10 cellular contexts compared by ENCODE assay signal in the genomic region with DNA sequence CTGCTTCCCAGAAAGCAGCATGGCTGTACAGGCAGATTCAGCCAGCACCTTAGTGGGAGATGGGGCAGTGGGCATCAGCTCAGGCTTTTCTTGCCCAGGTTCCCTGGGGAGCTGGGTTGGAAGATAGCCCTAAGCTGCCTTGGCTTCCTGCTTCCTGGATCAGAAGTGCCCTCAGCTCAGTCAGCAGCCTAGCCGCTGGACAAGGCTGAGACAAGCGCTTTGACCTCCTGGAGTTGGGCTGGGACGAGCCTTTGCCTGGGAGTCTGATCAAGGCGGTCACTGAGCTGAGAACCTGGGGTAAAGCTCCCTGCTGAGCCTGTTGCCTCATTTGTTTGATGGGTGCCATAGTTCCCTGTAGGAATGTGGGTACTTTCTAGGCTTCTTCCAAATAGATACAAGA.
DNase-seq lines count a peak whose midpoint lies in the region; ATAC-seq and TF ChIP-seq lines count a peak whose summit lies in the region.
"Had no signal": no experiment of that assay in that cellular context is flagged by ENCODE, and none has a peak within 500 bp of the region (broad histone marks: within the 10 kb centered on the region; RNA-seq: fewer than 3 reads in every experiment).

No MANE protein-coding gene starts in this region.

- H3K79me2 ChIP-seq in OCI-LY3 (ENCODE audit: low read length) = no peaks in the 10 kb centered on the region

- TF ChIP-seq CTCF in OCI-LY3 (IDR thresholded peaks at IDR 0.05; ENCODE audit: low read depth, low read length) (no peak), mesothelial cell of epicardium (IDR thresholded peaks at IDR 0.05; ENCODE audit: unreplicated experiment) (no peak), thyroid gland (IDR thresholded peaks at IDR 0.05) (no peak), WTC11 (IDR thresholded peaks at IDR 0.05) (no peak)

- H3K27me3 ChIP-seq in OCI-LY3 (ENCODE audit: low read depth, low read length) (no peaks in the 10 kb centered on the region), thyroid gland (no peaks in the 10 kb centered on the region)

- H3K27me3 Mint-ChIP-seq in mesothelial cell of epicardium (ENCODE audit: low read depth) (no peaks in the 10 kb centered on the region), WTC11 (ENCODE audit: low read depth) (no peaks in the 10 kb centered on the region)
- H3K27me3 Mint-ChIP-seq: IgD-negative memory B cell had no signal

- H3K4me3 Mint-ChIP-seq in mesothelial cell of epicardium (no peak overlapping the region), WTC11 (no peak overlapping the region)

- POLR2A ChIA-PET in WTC11 (lab: Charles Lee) = interaction anchor here (1.4 kb wide), 1 partner anchor 21 kb away, joined by 3 read pairs; no protein-coding TSS in a partner anchor

- CTCF ChIA-PET in WTC11 (lab: Charles Lee) = interaction anchor here (0.9 to 2.4 kb wide), 3 partner anchors 24 to 261 kb away, joined by 3 to 10 read pairs (median 5); no protein-coding TSS in a partner anchor

- intact Hi-C loops in thyroid gland (cut with DNase I) = no loop called here

- no peak overlapping the region for H3K4me3 ChIP-seq in OCI-LY3 (ENCODE audit: low read length)
- no peak overlapping the region for H3K4me3 ChIP-seq in thyroid gland (replicated peaks in 1 of 3)

- no peak overlapping the region for H2AFZ ChIP-seq in OCI-LY3 (ENCODE audit: low read depth, low read length)

- H3K9me3 ChIP-seq in OCI-LY3 (ENCODE audit: insufficient read depth, low read length) (no peaks in the 10 kb centered on the region), thyroid gland (no peaks in the 10 kb centered on the region)

- DNase-seq in dermis blood vessel endothelial cell (peak; percentile 61), mesothelial cell of epicardium (ENCODE audit: low spot score in 2 of 2, unreplicated experiment in 2 of 2) (no peak), thyroid gland (peak; percentile 62 to 73), WTC11 (ENCODE audit: low spot score) (no peak)
- no peak for DNase-seq in activated naive CD4-positive, alpha-beta T cell (lab: John Stamatoyannopoulos, UW)
- DNase-seq: stimulated activated CD4-positive, alpha-beta T cell treated with anti-CD3 and anti-CD28 coated beads, Interleukin-4, amount 100 ng/mL, for 24 hours had no signal

- H3K9ac ChIP-seq in OCI-LY3 (ENCODE audit: low read length) = no peak overlapping the region

- ATAC-seq in HG02759 (IDR thresholded peaks at IDR 0.05; ENCODE audit: unreplicated experiment) = no peak
- ATAC-seq in WTC11 = no peak

- no peak overlapping the region for H3K27ac ChIP-seq in OCI-LY3 (ENCODE audit: low read length)
- peak overlapping the region; percentile 77 to 92 (median 86) for H3K27ac ChIP-seq in thyroid gland

- H3K36me3 Mint-ChIP-seq in mesothelial cell of epicardium = no peaks in the 10 kb centered on the region
- no peaks in the 10 kb centered on the region for H3K36me3 Mint-ChIP-seq in WTC11

- H3K4me1 Mint-ChIP-seq in mesothelial cell of epicardium (peaks cover 10% of the 10 kb centered on the region), WTC11 (no peaks in the 10 kb centered on the region)

- no peak for TF ChIP-seq POLR2A in thyroid gland (IDR thresholded peaks at IDR 0.05)

- peak overlapping the region; percentile 58 for H3K27ac Mint-ChIP-seq in mesothelial cell of epicardium
- H3K27ac Mint-ChIP-seq in WTC11 = no peak overlapping the region; the same call in 1 of the 2 replicates
- H3K27ac Mint-ChIP-seq: activated T-helper 2 cell treated with anti-CD3 and anti-CD28 coated beads, Interferon-gamma antibody, Interleukin-2, Interleukin-4, amounts not matched to agents 10 μg/mL and 5 μg/mL and 100 μg/mL, durations not matched to agents 14 hours and 24 hours and 36 hours had no signal

- H3K36me3 ChIP-seq in OCI-LY3 (replicated peaks; ENCODE audit: low read depth, low read length) (no peaks in the 10 kb centered on the region), thyroid gland (no peaks in the 10 kb centered on the region)

- no peaks in the 10 kb centered on the region for H3K9me3 Mint-ChIP-seq in mesothelial cell of epicardium
- H3K9me3 Mint-ChIP-seq in WTC11 = peaks cover 4% of the 10 kb centered on the region
- H3K9me3 Mint-ChIP-seq: activated T-helper 2 cell treated with anti-CD3 and anti-CD28 coated beads, Interferon-gamma antibody, Interleukin-2, Interleukin-4, amounts not matched to agents 10 μg/mL and 5 μg/mL and 100 μg/mL, durations not matched to agents 14 hours and 24 hours and 36 hours; IgD-negative memory B cell had no signal

- H3K4me1 ChIP-seq in OCI-LY3 (ENCODE audit: low read length) (peaks cover 32% of the 10 kb centered on the region), thyroid gland (peaks cover 29 to 43% of the 10 kb centered on the region in 2 donors)

- 64 to 73% methylated on average over 3 of the region's 4 CpGs for WGBS in thyroid gland, 2 donors

- H3K4me2 ChIP-seq in OCI-LY3 (ENCODE audit: low read length) = 0 out of 2 replicates have a peak overlapping the region, but pooled peaks have one; percentile 25

- H4K20me1 ChIP-seq in OCI-LY3 (ENCODE audit: insufficient read depth, low read length) = no peaks in the 10 kb centered on the region

TF ChIP-seq in WTC11, 78 proteins besides CTCF, POLR2A, EP300 and RAD21 (continues in another document):
- TF ChIP-seq, protein P1, sequence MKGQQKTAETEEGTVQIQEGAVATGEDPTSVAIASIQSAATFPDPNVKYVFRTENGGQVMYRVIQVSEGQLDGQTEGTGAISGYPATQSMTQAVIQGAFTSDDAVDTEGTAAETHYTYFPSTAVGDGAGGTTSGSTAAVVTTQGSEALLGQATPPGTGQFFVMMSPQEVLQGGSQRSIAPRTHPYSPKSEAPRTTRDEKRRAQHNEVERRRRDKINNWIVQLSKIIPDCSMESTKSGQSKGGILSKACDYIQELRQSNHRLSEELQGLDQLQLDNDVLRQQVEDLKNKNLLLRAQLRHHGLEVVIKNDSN (CRISPR knock-in tag; IDR thresholded peaks at IDR 0.05) = no peak
- no peak for TF ChIP-seq FOXJ3 (CRISPR knock-in tag; IDR thresholded peaks at IDR 0.05; ENCODE audit: borderline replicate concordance)
- TF ChIP-seq JUN (CRISPR knock-in tag; IDR thresholded peaks at IDR 0.05) = no peak
- no peak for TF ChIP-seq NFYB (CRISPR knock-in tag; conservative IDR thresholded peaks at IDR 0.05; ENCODE audit: low read depth)
- TF ChIP-seq ZNF281 (CRISPR knock-in tag; IDR thresholded peaks at IDR 0.05) = no peak
- no peak for TF ChIP-seq JAZF1 (CRISPR knock-in tag; IDR thresholded peaks at IDR 0.05)
- TF ChIP-seq IRF2 (CRISPR knock-in tag; IDR thresholded peaks at IDR 0.05; ENCODE audit: borderline replicate concordance, low read depth) = no peak
- no peak for TF ChIP-seq ZNF396 (CRISPR knock-in tag; IDR thresholded peaks at IDR 0.05; ENCODE audit: borderline replicate concordance)
- no peak for TF ChIP-seq HMGA2 (CRISPR knock-in tag; IDR thresholded peaks at IDR 0.05)
- TF ChIP-seq, protein P2, sequence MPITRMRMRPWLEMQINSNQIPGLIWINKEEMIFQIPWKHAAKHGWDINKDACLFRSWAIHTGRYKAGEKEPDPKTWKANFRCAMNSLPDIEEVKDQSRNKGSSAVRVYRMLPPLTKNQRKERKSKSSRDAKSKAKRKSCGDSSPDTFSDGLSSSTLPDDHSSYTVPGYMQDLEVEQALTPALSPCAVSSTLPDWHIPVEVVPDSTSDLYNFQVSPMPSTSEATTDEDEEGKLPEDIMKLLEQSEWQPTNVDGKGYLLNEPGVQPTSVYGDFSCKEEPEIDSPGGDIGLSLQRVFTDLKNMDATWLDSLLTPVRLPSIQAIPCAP (CRISPR knock-in tag; IDR thresholded peaks at IDR 0.05) = no peak

Comparison
In these comparisons a context has a peak if more than half of its experiments do, and no peak if none do; other contexts are left out.
1. DNase-seq: peak in dermis blood vessel endothelial cell (single experiment) and thyroid gland (2 of 2); none in mesothelial cell of epicardium (0 of 2), activated naive CD4-positive, alpha-beta T cell (0 of 4) and WTC11 (single experiment).